ENCODE assay signal across 24 cellular contexts in genomic region chr7:92961966-92962365, GRCh38.
DNase-seq lines count a peak whose midpoint lies in the region; ATAC-seq and TF ChIP-seq lines count a peak whose summit lies in the region.
"Had no signal": no experiment of that assay in that cellular context is flagged by ENCODE, and none has a peak within 500 bp of the region (broad histone marks: within the 10 kb centered on the region; RNA-seq: fewer than 3 reads in every experiment).

No MANE protein-coding gene starts in this region.

- WGBS in mammary epithelial cell (ENCODE audit: low coverage, missing lambda C conversion rate), result 100% methylated on average over 2 of the region's 2 CpGs

- H3K27ac Mint-ChIP-seq in MCF 10A (ENCODE audit: low read depth, unreplicated experiment), result peak overlapping the region; percentile 1
- peak overlapping the region in 1 of 2 donors; percentile 8 for H3K27ac Mint-ChIP-seq in natural killer cell treated with Interleukin-12 subunit alpha and Interleukin-12 subunit beta and Interleukin-15 and Interleukin-18, amount 100 ng/mL, for 72 hours
- H3K27ac Mint-ChIP-seq: CD14-positive monocyte; CD4-positive, alpha-beta memory T cell; CD4-positive, CD25-positive, alpha-beta regulatory T cell; CD8-positive, alpha-beta memory T cell had no signal

- in situ Hi-C loops in mammary epithelial cell (cut with MboI; ENCODE audit: low sequenced_read_pairs in 2 of 2), result no loop called here

- H4K20me1 ChIP-seq in mammary epithelial cell (ENCODE audit: insufficient read depth, low read length), result no peaks in the 10 kb centered on the region
- H4K20me1 ChIP-seq: BLaER1 had no signal

- peaks cover 23% of the 10 kb centered on the region for H3K9me3 Mint-ChIP-seq in MCF 10A (ENCODE audit: unreplicated experiment)
- H3K9me3 Mint-ChIP-seq in natural killer cell treated with Interleukin-12 subunit alpha and Interleukin-12 subunit beta and Interleukin-15 and Interleukin-18, amount 100 ng/mL, for 72 hours, result peaks cover 13% of the 10 kb centered on the region

- no peak for DNase-seq in MCF 10A (ENCODE audit: unreplicated experiment)
- DNase-seq in breast epithelium (ENCODE audit: low spot score in 2 of 2), result no peak
- DNase-seq in mammary epithelial cell, result peak; percentile 56
- DNase-seq in fibroblast of mammary gland (ENCODE audit: low read depth), result peak; percentile 11
- no peak for DNase-seq in middle frontal gyrus (ENCODE audit: extremely low spot score, low spot score)
- no peak for DNase-seq in natural killer cell treated with Interleukin-12 subunit alpha and Interleukin-12 subunit beta and Interleukin-15 and Interleukin-18, amount 100 ng/mL, for 72 hours (ENCODE audit: low spot score)
- DNase-seq: 8988T; ACHN; BE2C; C1 segment of cervical spinal cord; CD4-positive, alpha-beta memory T cell; CD4-positive, CD25-positive, alpha-beta regulatory T cell; CD8-positive, alpha-beta memory T cell; COR-L47; DMS 273 treated with DMSO at 0.1 percent for 48 hours; DMS153; DMS53; DMS79; DND-41; EL; GF-D8 had no signal

- no peak overlapping the region for H3K4me3 Mint-ChIP-seq in MCF 10A (ENCODE audit: unreplicated experiment)
- no peak overlapping the region for H3K4me3 Mint-ChIP-seq in natural killer cell treated with Interleukin-12 subunit alpha and Interleukin-12 subunit beta and Interleukin-15 and Interleukin-18, amount 100 ng/mL, for 72 hours
- H3K4me3 Mint-ChIP-seq: CD14-positive monocyte; CD4-positive, alpha-beta memory T cell; CD4-positive, CD25-positive, alpha-beta regulatory T cell; CD8-positive, alpha-beta memory T cell had no signal

- no peaks in the 10 kb centered on the region for H3K4me1 Mint-ChIP-seq in MCF 10A (ENCODE audit: insufficient read depth, unreplicated experiment)
- H3K4me1 Mint-ChIP-seq in natural killer cell treated with Interleukin-12 subunit alpha and Interleukin-12 subunit beta and Interleukin-15 and Interleukin-18, amount 100 ng/mL, for 72 hours (ENCODE audit: low read depth in 2 of 2), result peaks cover 14 to 34% of the 10 kb centered on the region in 2 donors
- H3K4me1 Mint-ChIP-seq: CD14-positive monocyte; CD4-positive, alpha-beta memory T cell; CD4-positive, CD25-positive, alpha-beta regulatory T cell; CD8-positive, alpha-beta memory T cell had no signal

- H3K9ac ChIP-seq in mammary epithelial cell (ENCODE audit: insufficient read depth, low read length), result no peak overlapping the region
- H3K9ac ChIP-seq: BLaER1 had no signal

- H3K4me2 ChIP-seq in mammary epithelial cell (ENCODE audit: insufficient read depth, low read depth, low read length), result no peak overlapping the region
- H3K4me2 ChIP-seq: BLaER1 had no signal

- H3K36me3 ChIP-seq in breast epithelium (no peaks in the 10 kb centered on the region), mammary epithelial cell (ENCODE audit: insufficient read depth, low read length) (no peaks in the 10 kb centered on the region)
- H3K36me3 ChIP-seq: BE2C, BLaER1 had no signal

- dilution Hi-C loops in mammary epithelial cell (cut with HindIII; ENCODE audit: low sequenced_read_pairs), result no loop called here

- H3K27ac ChIP-seq in breast epithelium, result no peak overlapping the region
- no peak overlapping the region for H3K27ac ChIP-seq in mammary epithelial cell (ENCODE audit: insufficient read depth, low read depth, low read length)
- H3K27ac ChIP-seq: BLaER1 had no signal

- no peaks in the 10 kb centered on the region for H3K27me3 ChIP-seq in breast epithelium
- no peaks in the 10 kb centered on the region for H3K27me3 ChIP-seq in mammary epithelial cell (ENCODE audit: insufficient read depth, low read length)
- H3K27me3 ChIP-seq: BE2C, BLaER1 had no signal

- H3K27me3 Mint-ChIP-seq in MCF 10A (ENCODE audit: insufficient read depth, unreplicated experiment), result no peaks in the 10 kb centered on the region
- H3K27me3 Mint-ChIP-seq in natural killer cell treated with Interleukin-12 subunit alpha and Interleukin-12 subunit beta and Interleukin-15 and Interleukin-18, amount 100 ng/mL, for 72 hours, result peaks cover 5 to 7% of the 10 kb centered on the region in 2 donors

- H3K36me3 Mint-ChIP-seq in MCF 10A (ENCODE audit: insufficient read depth, unreplicated experiment), result no peaks in the 10 kb centered on the region
- H3K36me3 Mint-ChIP-seq in natural killer cell treated with Interleukin-12 subunit alpha and Interleukin-12 subunit beta and Interleukin-15 and Interleukin-18, amount 100 ng/mL, for 72 hours, result peaks cover 28% of the 10 kb centered on the region
- H3K36me3 Mint-ChIP-seq: CD14-positive monocyte; CD4-positive, alpha-beta memory T cell; CD4-positive, CD25-positive, alpha-beta regulatory T cell had no signal

- H3K9me3 ChIP-seq in breast epithelium, result no peaks in the 10 kb centered on the region
- no peaks in the 10 kb centered on the region for H3K9me3 ChIP-seq in mammary epithelial cell (replicated peaks; ENCODE audit: insufficient read depth, low read length)
- H3K9me3 ChIP-seq: BE2C had no signal

- TF ChIP-seq CTCF in MCF 10A (IDR thresholded peaks at IDR 0.05; ENCODE audit: unreplicated experiment), result no peak
- no peak for TF ChIP-seq CTCF in breast epithelium (IDR thresholded peaks at IDR 0.05)
- no peak for TF ChIP-seq CTCF in mammary epithelial cell (conservative IDR thresholded peaks at IDR 0.05 in 1 of 2, IDR thresholded peaks at IDR 0.05 in 1 of 2; ENCODE audit: extremely low read depth in 1 of 2, insufficient read depth in 1 of 2, low read depth in 1 of 2, low read length in 2 of 2)
- no peak for TF ChIP-seq CTCF in fibroblast of mammary gland (conservative IDR thresholded peaks at IDR 0.05; ENCODE audit: control insufficient read depth, insufficient read depth, low read depth, low read length)

- POLR2A ChIA-PET in MCF 10A (lab: Yijun Ruan, JAX), result interaction anchor here (1.0 kb wide), 1 partner anchor 12 kb away, joined by 3 read pairs; no protein-coding TSS in a partner anchor

- intact Hi-C loops in MCF 10A (cut with micrococcal nuclease) (no loop called here), breast epithelium (cut with DNase I; ENCODE audit: low total_unique reads) (no loop called here), mammary epithelial cell (cut with micrococcal nuclease) (no loop called here)

- no peak for ATAC-seq in GM21717 (IDR thresholded peaks at IDR 0.05; ENCODE audit: unreplicated experiment)
- no peak for ATAC-seq in natural killer cell treated with Interleukin-12 subunit alpha and Interleukin-12 subunit beta and Interleukin-15 and Interleukin-18, amount 100 ng/mL, for 72 hours

- no peaks in the 10 kb centered on the region for H3K79me2 ChIP-seq in mammary epithelial cell (ENCODE audit: insufficient read depth, low read length)

- TF ChIP-seq POLR2A in breast epithelium (IDR thresholded peaks at IDR 0.05), result no peak

- BruUV-seq in MCF 10A (replicated peaks; lab: Mats Ljungman, UMichigan) (no TSS peak), mammary epithelial cell (replicated peaks; lab: Mats Ljungman, UMichigan) (no TSS peak)

- CTCF ChIA-PET in MCF 10A (lab: Yijun Ruan, JAX) (no interaction called here), mammary epithelial cell (lab: Charles Lee; ENCODE audit: low non-redundant PET) (no interaction called here)

- no peak overlapping the region for H2AFZ ChIP-seq in mammary epithelial cell (ENCODE audit: low read depth, low read length)

- no peaks in the 10 kb centered on the region for H3K4me1 ChIP-seq in breast epithelium
- no peaks in the 10 kb centered on the region for H3K4me1 ChIP-seq in mammary epithelial cell (ENCODE audit: insufficient read depth, low read length)
- H3K4me1 ChIP-seq: BE2C, BLaER1 had no signal

- H3K4me3 ChIP-seq in breast epithelium (no peak overlapping the region), mammary epithelial cell (replicated peaks in 1 of 3; ENCODE audit: insufficient read depth in 1 of 3, low read depth in 2 of 3, low read length in 3 of 3) (no peak overlapping the region), fibroblast of mammary gland (ENCODE audit: control insufficient read depth, low read depth, low read length) (no peak overlapping the region)
- H3K4me3 ChIP-seq: BLaER1 had no signal

Comparison
In these comparisons a context has a peak if more than half of its experiments do, and no peak if none do; other contexts are left out.
1. DNase-seq: peak in mammary epithelial cell (single experiment) and fibroblast of mammary gland (single experiment); none in MCF 10A (single experiment), breast epithelium (0 of 2), middle frontal gyrus (single experiment) and natural killer cell treated with Interleukin-12 subunit alpha and Interleukin-12 subunit beta and Interleukin-15 and Interleukin-18, amount 100 ng/mL, for 72 hours (single experiment).